Comparison of ENCODE assay signal across 1 cellular context in genomic region chr5:171387255-171387969, GRCh38.
TF ChIP-seq lines count a peak whose summit lies in the region.

Gene NPM1 (plus strand): TSS chr5:171387849. CDS start chr5:171387949, 100 bp downstream.

TF ChIP-seq in HepG2, 621 proteins besides CTCF, POLR2A, EP300 and RAD21 (continued from another document and continues in another):
- TF ChIP-seq GMEB2 (CRISPR knock-in tag; IDR thresholded peaks at IDR 0.05; ENCODE audit: low read depth) (no peak), REPIN1 (CRISPR knock-in tag; IDR thresholded peaks at IDR 0.05; ENCODE audit: borderline replicate concordance, low read depth) (peak; percentile 71; the same call in 1 of the 2 replicates), ARID2 (CRISPR knock-in tag; IDR thresholded peaks at IDR 0.05; ENCODE audit: borderline replicate concordance) (no peak), ZNF343 (CRISPR knock-in tag; IDR thresholded peaks at IDR 0.05) (no peak), ZNF552 (CRISPR knock-in tag; IDR thresholded peaks at IDR 0.05; ENCODE audit: borderline replicate concordance) (no peak), ZNF777 (CRISPR knock-in tag; IDR thresholded peaks at IDR 0.05) (no peak; the same call in 1 of the 2 replicates), RARG (CRISPR knock-in tag; IDR thresholded peaks at IDR 0.05; ENCODE audit: low read depth) (no peak), ZBTB21 (CRISPR knock-in tag; IDR thresholded peaks at IDR 0.05) (no peak), E2F5 (CRISPR knock-in tag; conservative IDR thresholded peaks at IDR 0.05) (peak; percentile 91), FOXP4 (CRISPR knock-in tag; IDR thresholded peaks at IDR 0.05) (peak; percentile 61; the same call in 1 of the 2 replicates), ZNF543 (CRISPR knock-in tag; IDR thresholded peaks at IDR 0.05) (no peak), IRF1 (CRISPR knock-in tag; IDR thresholded peaks at IDR 0.05; ENCODE audit: low read depth) (0 out of 2 replicates have a peak, but pooled peaks have one; percentile 10), SSRP1 (CRISPR knock-in tag; IDR thresholded peaks at IDR 0.05) (no peak), AGO1 (IDR thresholded peaks at IDR 0.05; ENCODE audit: low read depth, low read length, poor library complexity, severe bottlenecking) (no peak), POGZ (CRISPR knock-in tag; IDR thresholded peaks at IDR 0.05) (no peak; the same call in 1 of the 2 replicates), HMGXB3 (CRISPR knock-in tag; IDR thresholded peaks at IDR 0.05; ENCODE audit: borderline replicate concordance) (peak; percentile 52; the same call in 1 of the 2 replicates), ZBTB49 (CRISPR knock-in tag; IDR thresholded peaks at IDR 0.05; ENCODE audit: borderline replicate concordance) (peak; percentile 53; the same call in 1 of the 2 replicates), ZNF646 (CRISPR knock-in tag; IDR thresholded peaks at IDR 0.05) (no peak), PBX3 (CRISPR knock-in tag; IDR thresholded peaks at IDR 0.05; ENCODE audit: borderline replicate concordance) (no peak), ZNF629 (CRISPR knock-in tag; conservative IDR thresholded peaks at IDR 0.05) (no peak), HBP1 (CRISPR knock-in tag; IDR thresholded peaks at IDR 0.05; ENCODE audit: low read depth) (no peak; the same call in 1 of the 2 replicates)
